ENCODE assay signal across 1 cellular context in genomic region chr16:11319529-11320146, GRCh38.
TF ChIP-seq lines count a peak whose summit lies in the region.

No MANE protein-coding gene starts in this region.

TF ChIP-seq in GM12878, 131 proteins besides CTCF, POLR2A, EP300 and RAD21:
- TF ChIP-seq ATF7 (IDR thresholded peaks at IDR 0.05; ENCODE audit: low read depth) = no peak
- peak; percentile 52 for TF ChIP-seq SMAD1 (IDR thresholded peaks at IDR 0.05; ENCODE audit: low read depth, partially characterized antibody)
- TF ChIP-seq KAT2A (conservative IDR thresholded peaks at IDR 0.05; ENCODE audit: control insufficient read depth, low read depth, low read length) = no peak
